In the genomic region with DNA sequence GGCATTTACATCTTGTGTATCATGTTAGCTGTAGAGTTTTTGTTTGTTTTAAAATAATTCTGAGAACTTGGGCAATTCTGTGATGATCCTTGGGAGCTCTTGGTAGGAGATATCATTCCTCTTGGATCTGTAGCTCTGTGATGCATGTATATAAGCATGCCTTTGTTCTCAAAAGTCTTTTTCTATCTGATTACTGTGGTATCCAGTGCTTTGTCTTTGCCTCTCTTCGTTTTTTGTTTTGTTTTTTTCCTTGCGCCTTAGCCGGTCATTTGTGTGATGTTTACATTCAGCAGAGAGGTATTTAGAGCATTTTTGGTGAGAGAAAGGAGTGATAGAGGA, we compare ENCODE assay signal across 8 cellular contexts.
DNase-seq lines count a peak whose midpoint lies in the region; ATAC-seq, FAIRE-seq and TF ChIP-seq lines count a peak whose summit lies in the region.

No MANE protein-coding gene starts in this region.

- BruUV-seq in PC-3 (replicated peaks; lab: Mats Ljungman, UMichigan) = TSS peak; percentile 33

- peak; percentile 48 for FAIRE-seq in D721Med (lab: Jason Lieb, UNC)

- CTCF ChIA-PET in PC-3 (lab: Charles Lee) = no interaction called here

- H2AFZ ChIP-seq in PC-3 (ENCODE audit: low read length) = peak overlapping the region; percentile 90

- intact Hi-C loops in PC-3 (cut with micrococcal nuclease) (loop anchor here (1.0 to 5.0 kb wide), 7 partner anchors 9 to 1477 kb away; no protein-coding TSS in a partner anchor), esophagus muscularis mucosa (cut with DNase I) (loop anchor here (5.0 kb wide), 1 partner anchor 83 kb away; no protein-coding TSS in a partner anchor), ovary (cut with DNase I) (no loop called here), mucosa of descending colon (cut with DNase I, micrococcal nuclease) (no loop called here)

- TF ChIP-seq EP300 in esophagus muscularis mucosa (IDR thresholded peaks at IDR 0.05) (no peak), ovary (IDR thresholded peaks at IDR 0.05) (no peak)

- H3K9me3 ChIP-seq in PC-3 (ENCODE audit: low read length) (no peaks in the 10 kb centered on the region), esophagus muscularis mucosa (no peaks in the 10 kb centered on the region), ovary (no peaks in the 10 kb centered on the region), mucosa of descending colon (no peaks in the 10 kb centered on the region)

- DNase-seq in D721Med (ENCODE audit: insufficient read length, low spot score) (no peak), PC-3 (no peak), esophagus muscularis mucosa (ENCODE audit: extremely low spot score) (no peak), ovary (no peak), mucosa of gallbladder (ENCODE audit: low spot score) (no peak), COLO668 (lab: John Stamatoyannopoulos, UW; ENCODE audit: unreplicated experiment) (no peak), mucosa of descending colon (no peak)

- no peak for TF ChIP-seq CTCF in D721Med (IDR thresholded peaks at IDR 0.05; ENCODE audit: insufficient read depth, missing control alignments)
- TF ChIP-seq CTCF in PC-3 (conservative IDR thresholded peaks at IDR 0.05; ENCODE audit: low read depth, low read length) = no peak
- TF ChIP-seq CTCF in esophagus muscularis mucosa (IDR thresholded peaks at IDR 0.05) = no peak
- no peak for TF ChIP-seq CTCF in ovary (IDR thresholded peaks at IDR 0.05)
- TF ChIP-seq CTCF in mucosa of descending colon (IDR thresholded peaks at IDR 0.05) = no peak

- H3F3A ChIP-seq in PC-3 (ENCODE audit: low read length, unreplicated experiment) = no peaks in the 10 kb centered on the region

- TF ChIP-seq POLR2A in esophagus muscularis mucosa (IDR thresholded peaks at IDR 0.05; ENCODE audit: low read depth) = no peak
- TF ChIP-seq POLR2A in ovary (IDR thresholded peaks at IDR 0.05) = no peak

- WGBS in esophagus muscularis mucosa = 16% methylated on average over 3 of the region's 3 CpGs
- 2 to 11% (median 5%) methylated on average over 3 of the region's 3 CpGs for WGBS in ovary, 3 donors

- H3K27me3 ChIP-seq in PC-3 (ENCODE audit: low read length) (no peaks in the 10 kb centered on the region), esophagus muscularis mucosa (no peaks in the 10 kb centered on the region), ovary (no peaks in the 10 kb centered on the region)

- H3K79me2 ChIP-seq in PC-3 (ENCODE audit: low read length) = no peaks in the 10 kb centered on the region

- H3K27ac ChIP-seq in PC-3 (ENCODE audit: low read length) (peak overlapping the region; percentile 58), esophagus muscularis mucosa (replicated peaks in 1 of 4) (peak overlapping the region; percentile 90 to 92 (median 90)), ovary (peak overlapping the region; percentile 91 to 92)

- 0 out of 2 replicates have a peak, but pooled peaks cover 3% of the 10 kb centered on the region for H4K20me1 ChIP-seq in PC-3 (ENCODE audit: low read length)

- H3K4me3 ChIP-seq in PC-3 (ENCODE audit: low read length) (peak overlapping the region; percentile 87), esophagus muscularis mucosa (peak overlapping the region; percentile 70 to 79 (median 76)), ovary (peak overlapping the region; percentile 62), mucosa of descending colon (no peak overlapping the region)

- ATAC-seq in PC-3 = peak; percentile 2; the same call in 1 of the 2 replicates
- ATAC-seq in HG03520 (IDR thresholded peaks at IDR 0.05; ENCODE audit: unreplicated experiment) = no peak
- ATAC-seq in mucosa of descending colon = no peak

- H3K4me1 ChIP-seq in PC-3 (ENCODE audit: insufficient read depth, low read length) (peaks cover 22% of the 10 kb centered on the region), esophagus muscularis mucosa (peaks cover 23 to 52% (median 35%) of the 10 kb centered on the region in 4 donors), ovary (ENCODE audit: insufficient read depth) (no peaks in the 10 kb centered on the region), mucosa of descending colon (ENCODE audit: low read depth) (peaks cover 9% of the 10 kb centered on the region)

- peak overlapping the region; percentile 95 for H3K4me2 ChIP-seq in PC-3 (ENCODE audit: low read length)

- H3K9me2 ChIP-seq in PC-3 (replicated peaks; ENCODE audit: low read length) = no peaks in the 10 kb centered on the region

- no peaks in the 10 kb centered on the region for H3K36me3 ChIP-seq in PC-3 (ENCODE audit: low read depth, low read length)
- H3K36me3 ChIP-seq in esophagus muscularis mucosa = no peaks in the 10 kb centered on the region
- no peaks in the 10 kb centered on the region for H3K36me3 ChIP-seq in ovary
- no peaks in the 10 kb centered on the region for H3K36me3 ChIP-seq in mucosa of descending colon (ENCODE audit: low read depth)

- POLR2A ChIA-PET in PC-3 (lab: Charles Lee; ENCODE audit: unreplicated experiment) = interaction anchor here (0.7 kb wide), 1 partner anchor 89 kb away, joined by 6 read pairs; no protein-coding TSS in a partner anchor

- peak overlapping the region; percentile 83 for H3K9ac ChIP-seq in PC-3 (ENCODE audit: low read length)

Comparison
In these comparisons a context has a peak if more than half of its experiments do, and no peak if none do; other contexts are left out.
1. intact Hi-C loops: an anchor here in PC-3 (1.0 to 5.0 kb wide) and esophagus muscularis mucosa (5.0 kb wide); none called in ovary and mucosa of descending colon.